Comparison of ENCODE assay signal across 1 cellular context in the genomic region with DNA sequence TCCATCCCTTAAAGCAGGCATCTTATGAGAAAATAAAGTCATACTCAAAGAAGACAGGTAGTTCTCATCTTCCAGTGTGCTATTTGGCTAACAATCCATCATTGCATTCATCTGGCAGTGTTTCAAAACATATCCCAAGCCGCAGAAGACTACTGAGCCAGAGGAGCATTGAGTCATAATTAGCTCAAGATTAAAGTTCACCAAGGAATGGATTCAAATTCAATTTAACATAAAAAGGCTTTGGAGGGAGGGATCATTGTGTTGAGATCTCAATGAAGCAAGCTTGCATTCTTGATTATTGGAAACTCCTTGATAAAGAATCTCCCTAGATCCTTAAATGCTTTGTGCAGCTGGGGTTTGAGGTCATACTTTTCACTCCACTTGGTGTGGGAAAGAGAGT.
A peak's percentile ranks its signal among the peaks of the same experiment; 100 is the strongest.
TF ChIP-seq lines count a peak whose summit lies in the region.

No MANE protein-coding gene starts in this region.

TF ChIP-seq in SK-N-SH treated with all-trans-retinoic acid at 6 μM for 48 hours, 23 proteins besides CTCF, POLR2A, EP300 and RAD21 (continued from another document):
- no peak for TF ChIP-seq ZNF70 (CRISPR knock-in tag; IDR thresholded peaks at IDR 0.05)
- TF ChIP-seq ISL1 (CRISPR knock-in tag; IDR thresholded peaks at IDR 0.05), result peak; percentile 7; the same call in 1 of the 2 replicates
